ENCODE assay signal across 8 cellular contexts in genomic region chr14:103520657-103521437, GRCh38. TPM values are rescaled to one million over a fixed set of nuclear protein-coding genes. Genes with fewer than 3 reads are reported as not detected.
DNase-seq lines count a peak whose midpoint lies in the region; ATAC-seq lines count a peak whose summit lies in the region.

No MANE protein-coding gene starts in this region.

- H3K4me3 ChIP-seq in esophagus (ENCODE audit: low read depth in 1 of 2, low read length in 2 of 2) (peak overlapping the region; percentile 61 to 68), muscle layer of colon (ENCODE audit: low read depth in 1 of 2, low read length in 2 of 2) (peak overlapping the region; percentile 62 to 65)

- H3K4me1 ChIP-seq in esophagus (ENCODE audit: control insufficient read depth in 2 of 2, insufficient read depth in 2 of 2, low read length in 1 of 2) (peaks cover 16 to 27% of the 10 kb centered on the region in 2 donors), muscle layer of colon (ENCODE audit: insufficient read depth, low read length) (peaks cover 60% of the 10 kb centered on the region)

- H3K36me3 ChIP-seq in esophagus (ENCODE audit: control insufficient read depth in 2 of 2, insufficient read depth in 2 of 2, low read length in 1 of 2) = peaks cover 0 to 3% of the 10 kb centered on the region in 2 donors
- H3K36me3 ChIP-seq in muscle layer of colon (ENCODE audit: insufficient read depth, low read length) = peaks cover 15% of the 10 kb centered on the region

- H3K27me3 ChIP-seq in esophagus (ENCODE audit: control insufficient read depth in 1 of 2, insufficient read depth in 2 of 2, low read length in 2 of 2) (no peaks in the 10 kb centered on the region), muscle layer of colon (ENCODE audit: control insufficient read depth in 1 of 2, insufficient read depth in 2 of 2, low read length in 2 of 2) (no peaks in the 10 kb centered on the region)

- peak overlapping the region; percentile 73 to 83 for H3K27ac ChIP-seq in esophagus (ENCODE audit: low read depth in 2 of 2, low read length in 1 of 2)
- peak overlapping the region; percentile 86 for H3K27ac ChIP-seq in muscle layer of colon (ENCODE audit: low read depth, low read length)

- ATAC-seq in HG03103 (IDR thresholded peaks at IDR 0.05; ENCODE audit: low read depth, unreplicated experiment) = peak; percentile 35
- ATAC-seq in GM21723 (IDR thresholded peaks at IDR 0.05; ENCODE audit: unreplicated experiment) = no peak

- H3K9me3 ChIP-seq in esophagus (ENCODE audit: control insufficient read depth in 2 of 2, insufficient read depth in 1 of 2, low read depth in 1 of 2, low read length in 1 of 2) (no peaks in the 10 kb centered on the region), muscle layer of colon (ENCODE audit: low read length) (no peaks in the 10 kb centered on the region)

- WGBS in esophagus, 2 donors = 1 to 3% methylated on average over 32 to 66 of the region's 66 CpGs

- DNase-seq in Caki2 (ENCODE audit: low read depth) (peak; percentile 77), NOMO-1 (lab: John Stamatoyannopoulos, UW; ENCODE audit: unreplicated experiment in 2 of 2) (peak; percentile 76 to 82), activated T-cell treated with anti-CD3 and anti-CD28 coated beads for 48 hours (ENCODE audit: low read depth) (peak; percentile 38)
- peak; percentile 30 to 64 (median 62) for DNase-seq in stimulated activated naive CD4-positive, alpha-beta T cell (lab: John Stamatoyannopoulos, UW)

- H3K9ac ChIP-seq in muscle layer of colon (ENCODE audit: low read length) = peak overlapping the region; percentile 27

- in situ Hi-C loops in Caki2 (cut with HindIII; ENCODE audit: low pct_unique_long_range_greater_than_20kb, low sequenced_read_pairs) = no loop called here

RNA-seq across cellular contexts. Expression of gene CKB, which starts 1.8 kb away (rescaled TPM):
- total RNA-seq in Caki2 (2014; rRNA removed; shearing (Covaris generic); ENCODE audit: low replicate concordance) = 14.8 and 25.2 TPM in 2 replicates
- polyA plus RNA-seq in esophagus = 100 to 1,000 TPM; 117 to 134 TPM

RNA-seq across cellular contexts. Expression of gene TRMT61A, which starts 8.1 kb away (rescaled TPM):
- 14.4 and 25.3 TPM in 2 replicates for total RNA-seq in Caki2 (2014; rRNA removed; shearing (Covaris generic); ENCODE audit: low replicate concordance)
- 10 to 100 TPM; 11.0 to 11.5 TPM for polyA plus RNA-seq in esophagus

RNA-seq across cellular contexts. Expression of gene BAG5, which starts 41.6 kb away (rescaled TPM):
- total RNA-seq in Caki2 (2014; rRNA removed; shearing (Covaris generic); ENCODE audit: low replicate concordance) = 2.6 and 4.4 TPM in 2 replicates
- 10 to 100 TPM in 1 of 2 donors, 1 to 10 TPM in 1; 7.1 to 12.7 TPM for polyA plus RNA-seq in esophagus

RNA-seq across cellular contexts. Expression of gene COA8, which starts 41.9 kb away (rescaled TPM):
- 42.8 and 55.6 TPM in 2 replicates for total RNA-seq in Caki2 (2014; rRNA removed; shearing (Covaris generic); ENCODE audit: low replicate concordance)
- polyA plus RNA-seq in esophagus = 10 to 100 TPM; 35.1 to 39.3 TPM
